12 cellular contexts compared by ENCODE assay signal in the genomic region with DNA sequence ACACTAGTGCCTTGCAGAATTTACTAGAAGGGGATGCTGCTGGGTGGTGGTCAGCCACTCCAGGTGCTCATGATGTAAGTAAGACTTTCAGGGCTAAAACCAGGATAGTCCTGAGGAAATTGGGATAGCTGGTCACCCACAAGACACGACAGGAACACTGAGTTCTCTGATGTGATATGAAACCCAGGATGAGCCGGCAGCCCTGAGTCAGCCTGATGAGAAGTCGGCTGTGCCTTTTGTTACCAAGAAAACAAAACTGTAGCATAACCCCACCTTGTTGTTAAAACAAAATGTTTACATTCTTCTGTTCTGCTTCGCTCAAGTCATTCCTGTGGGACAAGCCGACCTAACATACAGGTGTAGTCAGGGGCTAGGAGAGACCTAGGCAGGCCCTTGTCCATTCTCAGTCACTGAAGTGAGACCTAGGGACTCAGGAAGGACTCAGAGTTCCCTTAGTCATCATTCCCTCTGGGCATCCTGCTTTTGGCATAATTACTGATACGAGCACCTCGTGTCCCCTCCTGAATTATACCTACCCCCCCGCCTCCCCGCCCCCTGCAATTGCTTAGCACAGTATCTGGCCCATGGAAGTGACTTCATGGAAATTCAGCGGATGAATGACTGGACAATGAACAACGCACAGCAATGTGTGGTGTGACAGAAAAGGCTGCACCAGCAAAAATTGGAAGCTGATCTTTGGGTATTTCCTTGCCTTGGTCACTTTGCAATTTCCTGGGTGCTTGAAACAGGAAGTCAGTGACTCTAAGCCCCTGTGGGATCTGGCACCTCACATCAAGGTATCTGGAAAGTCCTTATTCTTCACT. TPM values are rescaled to one million over a fixed set of nuclear protein-coding genes. Genes with fewer than 3 reads are reported as not detected.
DNase-seq lines count a peak whose midpoint lies in the region; ATAC-seq, FAIRE-seq and TF ChIP-seq lines count a peak whose summit lies in the region.
"Had no signal": no experiment of that assay in that cellular context is flagged by ENCODE, and none has a peak within 500 bp of the region (broad histone marks: within the 10 kb centered on the region; RNA-seq: fewer than 3 reads in every experiment).

No MANE protein-coding gene starts in this region.

- FAIRE-seq in astrocyte (lab: Jason Lieb, UNC) = no peak
- FAIRE-seq: urothelium cell line had no signal

- peaks cover 7% of the 10 kb centered on the region for H3K9me3 Mint-ChIP-seq in astrocyte (ENCODE audit: unreplicated experiment)

- TF ChIP-seq CTCF in astrocyte (IDR thresholded peaks at IDR 0.05; ENCODE audit: insufficient read depth, low read depth, low read length) = no peak

- no peak overlapping the region for H3K23ac ChIP-seq in mesendoderm (ENCODE audit: low read length)

- no peak overlapping the region for H3K56ac ChIP-seq in mesendoderm (ENCODE audit: low read length)

- H3K79me2 ChIP-seq in astrocyte (ENCODE audit: insufficient read depth, low read length) (no peaks in the 10 kb centered on the region), mesendoderm (ENCODE audit: control insufficient read depth, insufficient read depth, low read length) (no peaks in the 10 kb centered on the region)

- H3K4me2 ChIP-seq in BLaER1 (peak overlapping the region; percentile 51), astrocyte (ENCODE audit: low read length) (peak overlapping the region; percentile 7), mesendoderm (ENCODE audit: low read length) (no peak overlapping the region)

- no peak overlapping the region for H3K18ac ChIP-seq in mesendoderm (ENCODE audit: low read length)

- H3K4me1 Mint-ChIP-seq in astrocyte (ENCODE audit: low read depth, unreplicated experiment) = peaks cover 8% of the 10 kb centered on the region

- peak; percentile 73 for DNase-seq in M059J (ENCODE audit: low read depth)
- DNase-seq in astrocyte (ENCODE audit: low read depth) = no peak
- no peak for DNase-seq in mesendoderm
- no peak for DNase-seq in NCI-H1417 (lab: John Stamatoyannopoulos, UW)
- no peak for DNase-seq in GM03348 (ENCODE audit: low spot score)
- DNase-seq: NCI-H1105 treated with DMSO at 0.1 percent for 48 hours, WERI-Rb-1 had no signal

- H4K5ac ChIP-seq in mesendoderm (ENCODE audit: low read length) = no peak overlapping the region

- H3K4me3 ChIP-seq in BLaER1 = no peak overlapping the region
- H3K4me3 ChIP-seq in astrocyte (ENCODE audit: insufficient read depth, low read depth, low read length) = no peak overlapping the region
- H3K4me3 ChIP-seq in mesendoderm (ENCODE audit: low read length) = no peak overlapping the region

- no peak overlapping the region for H2BK120ac ChIP-seq in mesendoderm (ENCODE audit: low read depth, low read length)

- no peak overlapping the region for H3K27ac Mint-ChIP-seq in astrocyte (ENCODE audit: unreplicated experiment)

- H3K9me3 ChIP-seq in BLaER1 = no peaks in the 10 kb centered on the region
- H3K9me3 ChIP-seq in astrocyte (ENCODE audit: insufficient read depth, low read depth, low read length) = no peaks in the 10 kb centered on the region

- H4K8ac ChIP-seq in mesendoderm (ENCODE audit: low read depth, low read length) = no peak overlapping the region

- no peaks in the 10 kb centered on the region for H4K20me1 ChIP-seq in BLaER1
- no peaks in the 10 kb centered on the region for H4K20me1 ChIP-seq in astrocyte (ENCODE audit: insufficient read depth, low read length)

- ATAC-seq in HG03457 (IDR thresholded peaks at IDR 0.05; ENCODE audit: unreplicated experiment) (no peak), HG02571 (IDR thresholded peaks at IDR 0.05; ENCODE audit: unreplicated experiment) (no peak)
- ATAC-seq: HCT116 had no signal

- no peak overlapping the region for H3K4me3 Mint-ChIP-seq in astrocyte (ENCODE audit: unreplicated experiment)

- H3K27me3 Mint-ChIP-seq in astrocyte (ENCODE audit: low read depth, unreplicated experiment) = no peaks in the 10 kb centered on the region

- H2AK5ac ChIP-seq in mesendoderm (ENCODE audit: low read length) = no peak overlapping the region

- no peak overlapping the region for H2BK15ac ChIP-seq in mesendoderm (replicated peaks; ENCODE audit: low read depth)

- peaks cover 46% of the 10 kb centered on the region for H3K4me1 ChIP-seq in BLaER1
- peaks cover 4% of the 10 kb centered on the region for H3K4me1 ChIP-seq in astrocyte (ENCODE audit: insufficient read depth, low read length)
- peaks cover 3% of the 10 kb centered on the region for H3K4me1 ChIP-seq in mesendoderm (ENCODE audit: control insufficient read depth, low read depth, low read length)

- H3K36me3 ChIP-seq in BLaER1 = no peaks in the 10 kb centered on the region; the same call in 1 of the 2 replicates
- no peaks in the 10 kb centered on the region for H3K36me3 ChIP-seq in astrocyte (ENCODE audit: insufficient read depth, low read length)
- H3K36me3 ChIP-seq in mesendoderm (ENCODE audit: control insufficient read depth, insufficient read depth, low read length) = no peaks in the 10 kb centered on the region
- H3K36me3 ChIP-seq: WERI-Rb-1 had no signal

- no peaks in the 10 kb centered on the region for H3K27me3 ChIP-seq in BLaER1
- H3K27me3 ChIP-seq in astrocyte (ENCODE audit: insufficient read depth, low read length) = no peaks in the 10 kb centered on the region
- no peaks in the 10 kb centered on the region for H3K27me3 ChIP-seq in mesendoderm (ENCODE audit: insufficient read depth, low read length, poor library complexity)

- H3K4ac ChIP-seq in mesendoderm (ENCODE audit: low read depth, low read length) = peak overlapping the region; percentile 43

- H3K79me1 ChIP-seq in mesendoderm (ENCODE audit: low read length) = no peaks in the 10 kb centered on the region

- no CpG with 5 or more reads among the region's 11 CpGs for WGBS in mesendoderm (ENCODE audit: extremely low coverage, insufficient coverage, low lambda C conversion rate)

- peaks cover 1% of the 10 kb centered on the region for H3K36me3 Mint-ChIP-seq in astrocyte (ENCODE audit: low read depth, unreplicated experiment)

- H3K9ac ChIP-seq in BLaER1 = no peak overlapping the region
- no peak overlapping the region for H3K9ac ChIP-seq in astrocyte (ENCODE audit: low read length)
- no peak overlapping the region for H3K9ac ChIP-seq in mesendoderm (ENCODE audit: low read length)

- peak overlapping the region; percentile 43; the same call in 1 of the 2 replicates for H3K27ac ChIP-seq in BLaER1
- no peak overlapping the region for H3K27ac ChIP-seq in astrocyte (ENCODE audit: low read depth, low read length)
- H3K27ac ChIP-seq in mesendoderm (ENCODE audit: low read depth, low read length) = no peak overlapping the region
- H3K27ac ChIP-seq: WERI-Rb-1 had no signal

- H2AFZ ChIP-seq in astrocyte (ENCODE audit: low read depth, low read length) = peak overlapping the region; percentile 38

- no peak overlapping the region for H2BK5ac ChIP-seq in mesendoderm (ENCODE audit: low read length)

RNA-seq across cellular contexts. Expression of a gene that starts 31.9 kb away (rescaled TPM):
- 4.8 and 6.3 TPM in 2 replicates for total RNA-seq in M059J (2014; rRNA removed; shearing (Covaris generic))
- 0.79 and 1.2 TPM in 2 replicates for total RNA-seq in astrocyte
- 0.38 TPM for polyA plus RNA-seq in mesendoderm (2013, experiment 1 of 2)
- 0.45 TPM for polyA plus RNA-seq in mesendoderm (2013, experiment 2 of 2)
